Comparison of ENCODE assay signal across 29 cellular contexts in genomic region chr4:105767579-105767978, GRCh38.
"Had no signal": no experiment of that assay in that cellular context is flagged by ENCODE, and none has a peak within 500 bp of the region (broad histone marks: within the 10 kb centered on the region; RNA-seq: fewer than 3 reads in every experiment).

No MANE protein-coding gene starts in this region.

- H3K4me3 Mint-ChIP-seq: activated naive CD8-positive, alpha-beta T cell; activated T-cell treated with anti-CD3 and anti-CD28 coated beads, Interleukin-2, amount 50 U/mL, for 24 hours; dendritic cell treated with granulocyte-macrophage colony-stimulating factor and Interleukin-4, amounts not matched to agents 40 ng/mL and 50 ng/mL, for 4 days; natural killer cell treated with Interleukin-12 subunit alpha and Interleukin-12 subunit beta and Interleukin-15 and Interleukin-18, amount 100 ng/mL, for 72 hours; type B pancreatic cell had no signal

- H3K36me3 ChIP-seq: adrenal gland, ascending aorta, brain microvascular endothelial cell, gastroesophageal sphincter, heart left ventricle, lower lobe of right lung, neutrophil, ovary, right atrium auricular region, thoracic aorta, vagina had no signal

- ATAC-seq: gastroesophageal sphincter; heart left ventricle; left lobe of liver; lower lobe of right lung; natural killer cell treated with Interleukin-12 subunit alpha and Interleukin-12 subunit beta and Interleukin-15 and Interleukin-18, amount 100 ng/mL, for 72 hours; psoas muscle had no signal

- H3K27ac Mint-ChIP-seq: activated naive CD8-positive, alpha-beta T cell; activated T-cell treated with anti-CD3 and anti-CD28 coated beads, Interleukin-2, amount 50 U/mL, for 24 hours; activated T-helper 2 cell treated with anti-CD3 and anti-CD28 coated beads, Interferon-gamma antibody, Interleukin-2, Interleukin-4, amounts not matched to agents 10 μg/mL and 5 μg/mL and 100 μg/mL, durations not matched to agents 14 hours and 24 hours and 36 hours; dendritic cell treated with granulocyte-macrophage colony-stimulating factor and Interleukin-4, amounts not matched to agents 40 ng/mL and 50 ng/mL, for 4 days; natural killer cell treated with Interleukin-12 subunit alpha and Interleukin-12 subunit beta and Interleukin-15 and Interleukin-18, amount 100 ng/mL, for 72 hours; type B pancreatic cell had no signal

- H3K27me3 Mint-ChIP-seq: activated naive CD8-positive, alpha-beta T cell; activated T-cell treated with anti-CD3 and anti-CD28 coated beads, Interleukin-2, amount 50 U/mL, for 24 hours; dendritic cell treated with granulocyte-macrophage colony-stimulating factor and Interleukin-4, amounts not matched to agents 40 ng/mL and 50 ng/mL, for 4 days; natural killer cell treated with Interleukin-12 subunit alpha and Interleukin-12 subunit beta and Interleukin-15 and Interleukin-18, amount 100 ng/mL, for 72 hours; type B pancreatic cell had no signal

- H3K27ac ChIP-seq: adrenal gland, ascending aorta, brain microvascular endothelial cell, gastroesophageal sphincter, heart left ventricle, lower lobe of right lung, neutrophil, ovary, psoas muscle, right atrium auricular region, thoracic aorta, vagina, WERI-Rb-1 had no signal

- H3K27me3 ChIP-seq: adrenal gland, ascending aorta, brain microvascular endothelial cell, gastroesophageal sphincter, heart left ventricle, neutrophil, ovary, right atrium auricular region, vagina had no signal

- H3K9me3 ChIP-seq: ascending aorta, neutrophil, ovary, psoas muscle, right atrium auricular region, thoracic aorta, vagina had no signal

- DNase-seq: activated CD4-positive, alpha-beta T cell treated with anti-CD3 and anti-CD28 coated beads for 1 hour; activated naive CD4-positive, alpha-beta T cell; activated T-cell treated with anti-CD3 and anti-CD28 coated beads, Interleukin-2, amount 50 U/mL, for 24 hours; adrenal gland; brain microvascular endothelial cell; caudate nucleus; effector memory CD4-positive, alpha-beta T cell; heart left ventricle; lower lobe of right lung; ovary; psoas muscle; stimulated activated CD4-positive, alpha-beta T cell treated with anti-CD3 and anti-CD28 coated beads, Interleukin-4, amount 100 ng/mL, for 24 hours; stimulated activated naive CD4-positive, alpha-beta T cell treated with Interleukin-2 at 50 U/mL for 16 hours; WERI-Rb-1 had no signal

- H3K4me3 ChIP-seq: adrenal gland, ascending aorta, gastroesophageal sphincter, heart left ventricle, lower lobe of right lung, ovary, psoas muscle, right atrium auricular region, thoracic aorta, vagina had no signal

- H3K4me1 ChIP-seq: adrenal gland, ascending aorta, gastroesophageal sphincter, heart left ventricle, lower lobe of right lung, right atrium auricular region, vagina had no signal

- H3K9me3 Mint-ChIP-seq: type B pancreatic cell had no signal

- FAIRE-seq: endothelial cell of umbilical vein, keratinocyte, TTC549 had no signal
